7 cellular contexts compared by ENCODE assay signal in the genomic region with DNA sequence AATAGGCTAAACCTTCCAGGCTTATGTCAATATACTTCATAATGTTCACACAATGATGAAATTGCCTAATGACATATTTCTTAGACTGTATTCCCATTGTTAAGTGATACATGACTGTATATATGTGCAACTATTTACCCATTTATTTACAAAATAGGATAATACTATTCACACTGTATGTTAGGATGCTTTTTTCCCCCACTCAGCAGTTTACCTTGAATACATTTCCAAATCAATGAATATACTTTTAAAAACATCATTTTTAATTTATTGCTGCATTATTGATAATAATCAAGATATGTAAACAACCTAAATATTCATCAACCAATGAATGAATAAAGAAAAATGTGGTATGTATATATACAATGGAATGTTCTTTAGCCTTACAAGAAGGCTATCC. TPM values are rescaled to one million over a fixed set of nuclear protein-coding genes. Genes with fewer than 3 reads are reported as not detected.
"Had no signal": no experiment of that assay in that cellular context is flagged by ENCODE, and none has a peak within 500 bp of the region (broad histone marks: within the 10 kb centered on the region; RNA-seq: fewer than 3 reads in every experiment).

No MANE protein-coding gene starts in this region.

- H3K4me2 ChIP-seq: GM23338 had no signal

- FAIRE-seq: H1 had no signal

- ATAC-seq: GM23338 had no signal

- H2AFZ ChIP-seq: GM23338 had no signal

- DNase-seq: H9, HCEC 1CT, Kasumi-1, KG1 had no signal

- H3K4me3 ChIP-seq: GM23338 had no signal

RNA-seq across cellular contexts. Expression of gene PCSK1, which starts 55.5 kb away (rescaled TPM):
- polyA plus RNA-seq: IgD-negative memory B cell had no signal
